ENCODE assay signal across 22 cellular contexts in the genomic region with DNA sequence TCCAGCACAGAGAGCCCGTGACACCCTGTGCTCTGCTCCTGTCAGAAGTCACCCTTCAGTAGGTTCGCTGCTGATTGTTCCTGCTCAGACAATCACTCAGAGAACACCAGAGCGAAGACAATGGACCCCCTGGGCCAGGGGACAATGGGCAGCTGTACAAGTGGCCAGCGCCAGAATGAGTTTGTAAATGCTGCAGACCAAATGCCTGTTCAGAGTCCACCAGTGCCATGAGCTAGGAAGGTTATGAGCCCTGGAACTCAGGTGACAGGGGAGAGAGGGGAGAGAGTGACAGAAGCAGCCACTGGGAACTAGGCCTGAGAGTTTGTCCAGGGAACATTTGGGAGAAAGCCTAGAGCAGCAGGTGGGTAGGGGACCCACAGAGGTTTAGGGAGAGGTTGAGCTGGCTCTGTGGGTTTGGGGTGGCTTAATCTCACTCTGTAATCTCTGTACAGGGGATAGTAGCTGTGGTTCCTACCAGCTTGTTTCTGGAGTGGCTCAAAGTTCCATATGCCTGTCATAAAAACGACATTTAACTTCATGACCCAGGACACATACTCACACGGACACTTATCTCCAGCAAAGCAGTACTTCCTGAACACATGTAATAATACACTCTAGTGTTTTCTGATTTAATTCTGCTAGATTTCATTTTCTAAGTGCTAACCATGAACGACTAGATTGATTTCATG.
DNase-seq lines count a peak whose midpoint lies in the region; FAIRE-seq and TF ChIP-seq lines count a peak whose summit lies in the region.
"Had no signal": no experiment of that assay in that cellular context is flagged by ENCODE, and none has a peak within 500 bp of the region (broad histone marks: within the 10 kb centered on the region; RNA-seq: fewer than 3 reads in every experiment).

No MANE protein-coding gene starts in this region.

- no peaks in the 10 kb centered on the region for H3K27me3 Mint-ChIP-seq in IgD-negative memory B cell

- FAIRE-seq in small intestine (lab: Jason Lieb, UNC) (no peak), H54 (lab: Jason Lieb, UNC) (no peak)

- H3K4me2 ChIP-seq in hepatocyte, result no peak overlapping the region

- H3K79me2 ChIP-seq in hepatocyte, result no peaks in the 10 kb centered on the region

- H3K4me3 Mint-ChIP-seq in IgD-negative memory B cell, result no peak overlapping the region
- H3K4me3 Mint-ChIP-seq: activated T-cell treated with anti-CD3 and anti-CD28 coated beads, Interleukin-2, amount 50 U/mL, for 4 hours; CD8-positive, alpha-beta memory T cell; nephron; T-helper 2 cell treated with Interferon-gamma antibody and Interleukin-4, amounts not matched to agents 5 μg/mL and 100 μg/mL, for 36 hours had no signal

- 62% methylated on average over 7 of the region's 7 CpGs for WGBS in hepatocyte (ENCODE audit: low lambda C conversion rate, missing lambda C conversion rate)
- 35 to 57% (median 48%) methylated on average over 7 of the region's 7 CpGs for WGBS in small intestine, 3 donors

- TF ChIP-seq CTCF in hepatocyte (IDR thresholded peaks at IDR 0.05; ENCODE audit: poor library complexity), result no peak

- peak overlapping the region in 2 of 3 donors; percentile 39 to 71 for H3K27ac Mint-ChIP-seq in IgD-negative memory B cell
- H3K27ac Mint-ChIP-seq: nephron; T-helper 2 cell treated with Interferon-gamma antibody and Interleukin-4, amounts not matched to agents 5 μg/mL and 100 μg/mL, for 36 hours had no signal

- H3K27ac ChIP-seq in hepatocyte (peak overlapping the region; percentile 82), small intestine (ENCODE audit: low read depth in 1 of 2, low read length in 1 of 2) (peak overlapping the region; percentile 83 to 86)
- H3K27ac ChIP-seq: gastroesophageal sphincter, GM23248, upper lobe of left lung had no signal

- H3K27me3 ChIP-seq in hepatocyte (no peaks in the 10 kb centered on the region), small intestine (ENCODE audit: control insufficient read depth in 2 of 2, insufficient read depth in 2 of 2, low read length in 2 of 2) (no peaks in the 10 kb centered on the region)
- H3K27me3 ChIP-seq: gastroesophageal sphincter, upper lobe of left lung had no signal

- no peaks in the 10 kb centered on the region for H3K36me3 ChIP-seq in hepatocyte (replicated peaks; ENCODE audit: insufficient read depth, low read depth)
- H3K36me3 ChIP-seq in small intestine (ENCODE audit: control insufficient read depth in 2 of 2, insufficient read depth in 2 of 2, low read length in 2 of 2), result no peaks in the 10 kb centered on the region
- H3K36me3 ChIP-seq: gastroesophageal sphincter, upper lobe of left lung had no signal

- TF ChIP-seq POLR2A in H54 (IDR thresholded peaks at IDR 0.05; ENCODE audit: low read depth, low read length), result no peak

- no peaks in the 10 kb centered on the region for H3K36me3 Mint-ChIP-seq in IgD-negative memory B cell
- H3K36me3 Mint-ChIP-seq: CD8-positive, alpha-beta memory T cell had no signal

- peaks cover 0 to 9% (median 0%) of the 10 kb centered on the region in 3 donors for H3K9me3 Mint-ChIP-seq in IgD-negative memory B cell
- H3K9me3 Mint-ChIP-seq: activated T-cell treated with anti-CD3 and anti-CD28 coated beads, Interleukin-2, amount 50 U/mL, for 4 hours; CD8-positive, alpha-beta memory T cell; nephron; T-helper 2 cell treated with Interferon-gamma antibody and Interleukin-4, amounts not matched to agents 5 μg/mL and 100 μg/mL, for 36 hours had no signal

- H3K4me1 Mint-ChIP-seq in IgD-negative memory B cell, result peaks cover 0 to 7% (median 4%) of the 10 kb centered on the region in 3 donors
- H3K4me1 Mint-ChIP-seq: CD8-positive, alpha-beta memory T cell had no signal

- no peak overlapping the region for H2AFZ ChIP-seq in hepatocyte
- H2AFZ ChIP-seq: GM23248 had no signal

- H3K9me3 ChIP-seq in hepatocyte (ENCODE audit: low read depth) (no peaks in the 10 kb centered on the region), small intestine (ENCODE audit: control insufficient read depth, low read depth) (no peaks in the 10 kb centered on the region)
- H3K9me3 ChIP-seq: gastroesophageal sphincter had no signal

- no peaks in the 10 kb centered on the region for H3K9me2 ChIP-seq in hepatocyte (replicated peaks; ENCODE audit: insufficient read depth)

- H4K20me1 ChIP-seq in hepatocyte (ENCODE audit: insufficient read depth, poor library complexity, severe bottlenecking), result no peaks in the 10 kb centered on the region

- H3K4me1 ChIP-seq in hepatocyte (ENCODE audit: insufficient read depth), result peaks cover 4% of the 10 kb centered on the region
- H3K4me1 ChIP-seq in small intestine (ENCODE audit: control insufficient read depth in 2 of 2, insufficient read depth in 1 of 2, low read depth in 1 of 2, low read length in 1 of 2), result peaks cover 3 to 10% of the 10 kb centered on the region in 2 donors
- H3K4me1 ChIP-seq: gastroesophageal sphincter, upper lobe of left lung had no signal

- DNase-seq in OCI-M1 (lab: John Stamatoyannopoulos, UW) (peak; percentile 35), hepatocyte (ENCODE audit: low spot score) (peak; percentile 36), small intestine (peak; percentile 78), COLO829 (ENCODE audit: low spot score) (no peak), H54 (ENCODE audit: insufficient read length, low spot score) (no peak)
- DNase-seq in activated CD4-positive, CD25-positive, alpha-beta regulatory T cell treated with anti-CD3 and anti-CD28 coated beads, Interleukin-2, amount 50 U/mL, for 72 hours, result no peak
- DNase-seq: activated CD4-positive, alpha-beta T cell treated with anti-CD3 and anti-CD28 coated beads for 1 hour; activated CD8-positive, alpha-beta memory T cell treated with anti-CD3 and anti-CD28 coated beads for 24 hours; activated naive CD4-positive, alpha-beta T cell treated with Interleukin-2 at 50 U/mL for 16 hours; activated T-cell treated with anti-CD3 and anti-CD28 coated beads, Interleukin-2, amount 50 U/mL, for 4 hours; CD8-positive, alpha-beta memory T cell; central memory CD4-positive, alpha-beta T cell; DMS79; GM23248; NCI-H1105; stimulated activated CD4-positive, alpha-beta T cell treated with anti-CD3 and anti-CD28 coated beads, Interleukin-1b, Interleukin-23, amount 100 ng/mL, for 48 hours; stimulated activated naive CD4-positive, alpha-beta T cell; upper lobe of left lung had no signal

- H3K4me3 ChIP-seq in hepatocyte, result no peak overlapping the region
- no peak overlapping the region for H3K4me3 ChIP-seq in small intestine (ENCODE audit: low read depth in 1 of 2, low read length in 2 of 2)
- H3K4me3 ChIP-seq: gastroesophageal sphincter, GM23248, upper lobe of left lung had no signal

Comparison
In these comparisons a context has a peak if more than half of its experiments do, and no peak if none do; other contexts are left out.
1. DNase-seq: peak in OCI-M1 (single experiment), hepatocyte (single experiment) and small intestine (single experiment); none in activated CD4-positive, CD25-positive, alpha-beta regulatory T cell treated with anti-CD3 and anti-CD28 coated beads, Interleukin-2, amount 50 U/mL, for 72 hours (single experiment), COLO829 (single experiment) and H54 (single experiment).